In the genomic region with DNA sequence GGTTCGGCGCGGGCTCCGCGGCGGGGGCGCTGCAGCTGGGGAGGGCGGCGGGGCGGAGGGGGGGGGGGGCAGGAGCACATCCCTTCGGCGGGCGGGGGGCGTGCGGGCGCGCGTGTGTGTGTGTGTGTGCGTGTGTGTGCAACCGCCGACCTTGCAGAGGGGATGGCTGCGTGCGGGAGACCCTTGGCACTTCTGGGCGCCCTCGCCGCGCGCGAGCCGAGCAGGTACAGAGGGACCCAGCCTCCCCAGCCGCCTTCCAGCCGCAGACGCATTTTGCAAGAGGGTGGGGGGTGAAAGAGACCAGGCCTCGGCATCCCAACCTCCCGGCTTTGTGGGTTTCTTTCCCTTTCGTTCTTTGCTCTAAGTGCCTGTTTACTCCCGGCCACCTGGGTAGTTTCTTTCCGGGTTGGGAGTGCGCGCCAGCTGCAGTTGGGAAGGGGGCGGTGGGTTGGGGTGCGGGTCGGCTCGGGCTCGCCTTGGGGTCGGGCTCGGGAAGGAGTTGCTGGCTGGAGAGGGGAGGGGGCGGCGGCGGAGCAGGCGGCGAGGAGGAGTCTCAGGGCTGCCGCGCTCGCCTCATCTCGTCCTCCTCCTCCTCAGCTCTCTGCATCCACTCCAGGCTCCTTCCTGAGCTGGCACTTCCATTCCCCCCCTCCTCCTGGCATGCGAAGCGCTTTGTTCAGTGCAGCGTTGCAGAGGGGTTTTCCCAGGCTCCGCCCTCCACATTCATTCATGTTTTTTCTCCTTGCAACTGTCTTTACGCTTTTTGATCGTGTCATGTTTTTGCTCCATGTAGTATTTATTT, we compare ENCODE assay signal across 8 cellular contexts. TPM values are rescaled to one million over a fixed set of nuclear protein-coding genes. Genes with fewer than 3 reads are reported as not detected.
DNase-seq lines count a peak whose midpoint lies in the region; ATAC-seq and TF ChIP-seq lines count a peak whose summit lies in the region.

No MANE protein-coding gene starts in this region.

- POLR2A ChIA-PET in CD4-positive, alpha-beta memory T cell (lab: Charles Lee; ENCODE audit: partially characterized antibody): interaction anchor here (0.7 to 6.4 kb wide), 8 partner anchors 10 to 301 kb away, joined by 3 to 45 read pairs (median 4); no protein-coding TSS in a partner anchor

- H3K27me3 Mint-ChIP-seq in CD4-positive, alpha-beta memory T cell: peaks cover 0 to 3% of the 10 kb centered on the region in 2 donors

- no peaks in the 10 kb centered on the region for H3K9me3 ChIP-seq in CD4-positive, alpha-beta memory T cell (ENCODE audit: control insufficient read depth in 1 of 2, low read length in 2 of 2)
- no peaks in the 10 kb centered on the region for H3K9me3 ChIP-seq in mucosa of descending colon

- peaks cover 34% of the 10 kb centered on the region for H3K4me1 ChIP-seq in CD4-positive, alpha-beta memory T cell (ENCODE audit: insufficient read depth, low read length)
- peaks cover 16% of the 10 kb centered on the region for H3K4me1 ChIP-seq in mucosa of descending colon (ENCODE audit: low read depth)

- peak overlapping the region; percentile 9 to 85 for H3K4me3 ChIP-seq in CD4-positive, alpha-beta memory T cell (ENCODE audit: low read length in 2 of 2)
- H3K4me3 ChIP-seq in mucosa of descending colon: peak overlapping the region; percentile 60

- peaks cover 0 to 7% (median 0%) of the 10 kb centered on the region in 8 donors for H3K9me3 Mint-ChIP-seq in CD4-positive, alpha-beta memory T cell

- peaks cover 14% of the 10 kb centered on the region for H3K36me3 ChIP-seq in CD4-positive, alpha-beta memory T cell (ENCODE audit: insufficient read depth, low read length)
- no peaks in the 10 kb centered on the region for H3K36me3 ChIP-seq in mucosa of descending colon (ENCODE audit: low read depth)

- no peak for TF ChIP-seq CTCF in mucosa of descending colon (IDR thresholded peaks at IDR 0.05)

- ATAC-seq in HG03108 (IDR thresholded peaks at IDR 0.05; ENCODE audit: unreplicated experiment): peak; percentile 19
- peak; percentile 20 for ATAC-seq in mucosa of descending colon
- ATAC-seq in HG03139 (IDR thresholded peaks at IDR 0.05; ENCODE audit: unreplicated experiment): no peak

- H3K4me1 Mint-ChIP-seq in CD4-positive, alpha-beta memory T cell: peaks cover 33 to 60% (median 46%) of the 10 kb centered on the region in 4 donors

- peaks cover 27 to 40% of the 10 kb centered on the region in 2 donors for H3K36me3 Mint-ChIP-seq in CD4-positive, alpha-beta memory T cell

- CTCF ChIA-PET in CD4-positive, alpha-beta memory T cell (lab: Charles Lee; ENCODE audit: partially characterized antibody): interaction anchor here (1.0 kb wide), 2 partner anchors 9 to 63 kb away, joined by 3 read pairs; no protein-coding TSS in a partner anchor

- DNase-seq in CD4-positive, alpha-beta memory T cell: peak; percentile 70 to 92 (median 75)
- peak; percentile 24 to 38 for DNase-seq in NOMO-1 (lab: John Stamatoyannopoulos, UW; ENCODE audit: unreplicated experiment in 2 of 2)
- peak; percentile 71 for DNase-seq in activated T-cell treated with anti-CD3 and anti-CD28 coated beads for 48 hours (ENCODE audit: low read depth)
- peak; percentile 64 for DNase-seq in epithelial cell of prostate (ENCODE audit: low read depth, low spot score)
- DNase-seq in mucosa of descending colon: peak; percentile 73 to 84 (median 80)
- DNase-seq in stimulated activated CD8-positive, alpha-beta memory T cell treated with anti-CD3 and anti-CD28 coated beads, Interleukin-2, amount 100 ng/mL, for 48 hours (ENCODE audit: low read depth in 2 of 2): peak; percentile 49 to 64

- peak overlapping the region; percentile 94 to 99 (median 98) for H3K27ac Mint-ChIP-seq in CD4-positive, alpha-beta memory T cell

- H3K4me3 Mint-ChIP-seq in CD4-positive, alpha-beta memory T cell: peak overlapping the region; percentile 95 to 99 (median 98)

- H3K27me3 ChIP-seq in CD4-positive, alpha-beta memory T cell (ENCODE audit: insufficient read depth, low read length): no peaks in the 10 kb centered on the region

- peak overlapping the region; percentile 61 for H3K27ac ChIP-seq in CD4-positive, alpha-beta memory T cell (ENCODE audit: low read depth, low read length)
- peak overlapping the region; percentile 97 for H3K27ac ChIP-seq in epithelial cell of prostate

- intact Hi-C loops in CD4-positive, alpha-beta memory T cell (cut with micrococcal nuclease): loop anchor here (5.0 to 10.0 kb wide), 3 partner anchors 125 to 1175 kb away; a partner anchor contains a TSS
- intact Hi-C loops in mucosa of descending colon (cut with DNase I, micrococcal nuclease): no loop called here

RNA-seq across cellular contexts. Expression of a gene that starts 0.7 kb away (rescaled TPM):
- total RNA-seq in CD4-positive, alpha-beta memory T cell: 10 to 100 TPM; 16.6 to 17.6 TPM
- 1 to 10 TPM in 1 of 2 donors, under 1 TPM in 1; 0.47 to 7.2 TPM for polyA plus RNA-seq in CD4-positive, alpha-beta memory T cell
- 10 to 100 TPM; 27.6 to 37.3 (median 35.8) TPM for total RNA-seq in mucosa of descending colon
